ENCODE assay signal across 8 cellular contexts in genomic region chr16:54930034-54930938, GRCh38. TPM values are rescaled to one million over a fixed set of nuclear protein-coding genes. Genes with fewer than 3 reads are reported as not detected.
A peak's percentile ranks its signal among the peaks of the same experiment; 100 is the strongest.
DNase-seq lines count a peak whose midpoint lies in the region; ATAC-seq and TF ChIP-seq lines count a peak whose summit lies in the region.

TSS of gene IRX5 (plus strand) at chr16:54930865. CDS start at chr16:54931199, 334 bp downstream.

- H3K9me3 ChIP-seq in Karpas-422 (ENCODE audit: low read length) (no peaks in the 10 kb centered on the region), parathyroid adenoma (ENCODE audit: control insufficient read depth, low read length) (no peaks in the 10 kb centered on the region)

- H4K20me1 ChIP-seq in Karpas-422 (ENCODE audit: insufficient read depth, low read depth, low read length): peaks cover 11% of the 10 kb centered on the region; the same call in 1 of the 2 replicates

- H3K4me3 ChIP-seq in Karpas-422 (ENCODE audit: low read length) (peak within 1 kb of the TSS; percentile 79), parathyroid adenoma (ENCODE audit: low read depth, low read length) (peak within 1 kb of the TSS; percentile 75)

- peaks cover 29% of the 10 kb centered on the region for H3K4me1 ChIP-seq in Karpas-422 (ENCODE audit: low read length)
- H3K4me1 ChIP-seq in parathyroid adenoma: peaks cover 3% of the 10 kb centered on the region

- H3K9ac ChIP-seq in Karpas-422 (ENCODE audit: low read length) (peak within 1 kb of the TSS; percentile 74), parathyroid adenoma (no peak within 1 kb of the TSS)

- ATAC-seq in left cardiac atrium: peak; percentile 64 to 82
- no peak for ATAC-seq in GM21529 (IDR thresholded peaks at IDR 0.05; ENCODE audit: unreplicated experiment)
- no peak for ATAC-seq in HG02938 (IDR thresholded peaks at IDR 0.05; ENCODE audit: unreplicated experiment)

- H2AFZ ChIP-seq in Karpas-422 (ENCODE audit: low read length) (peak within 1 kb of the TSS; percentile 13; the same call in 1 of the 2 replicates), parathyroid adenoma (peak within 1 kb of the TSS; percentile 82)

- DNase-seq in GF-D8 (lab: John Stamatoyannopoulos, UW) (peak; percentile 92), Karpas-422 (peak; percentile 93), OCI-M2 (lab: John Stamatoyannopoulos, UW; ENCODE audit: unreplicated experiment) (peak; percentile 39), amygdala (lab: John Stamatoyannopoulos, UW) (peak in 54 of 56 donors; percentile 12 to 80 (median 52)), left cardiac atrium (peak; percentile 89)

- H3K9me2 ChIP-seq in Karpas-422 (replicated peaks; ENCODE audit: insufficient read depth, low read length): no peaks in the 10 kb centered on the region

- no peak for TF ChIP-seq CTCF in parathyroid adenoma (IDR thresholded peaks at IDR 0.05)

- peak within 1 kb of the TSS; percentile 61 for H3K4me2 ChIP-seq in Karpas-422 (ENCODE audit: low read depth, low read length, poor library complexity, severe bottlenecking)
- peak within 1 kb of the TSS; percentile 94 for H3K4me2 ChIP-seq in parathyroid adenoma (ENCODE audit: low read length)

- intact Hi-C loops in left cardiac atrium (cut with DNase I): loop anchor here (10.0 kb wide), 1 partner anchor 645 kb away; the partner anchor contains the start of gene IRX3 (in 2 of the 2)

- H3K27ac ChIP-seq in Karpas-422 (ENCODE audit: low read length) (peak within 1 kb of the TSS; percentile 60), parathyroid adenoma (peak within 1 kb of the TSS; percentile 42)

- H3K36me3 ChIP-seq in Karpas-422 (ENCODE audit: insufficient read depth, low read length) (no peaks in the 10 kb centered on the region), parathyroid adenoma (ENCODE audit: control insufficient read depth, insufficient read depth, low read length) (no peaks in the 10 kb centered on the region)

- H3K27me3 ChIP-seq in Karpas-422 (ENCODE audit: low read length): no peaks in the 10 kb centered on the region
- H3K27me3 ChIP-seq in parathyroid adenoma (ENCODE audit: control insufficient read depth, insufficient read depth, low read length): peaks cover 4% of the 10 kb centered on the region

- H3K79me2 ChIP-seq in Karpas-422 (ENCODE audit: low read length) (peaks cover 15% of the 10 kb centered on the region; the same call in 1 of the 2 replicates), parathyroid adenoma (no peaks in the 10 kb centered on the region)

RNA-seq across cellular contexts. Expression of gene IRX5, which starts in this region (rescaled TPM):
- total RNA-seq in Karpas-422 (2014; rRNA removed; shearing (Covaris generic); ENCODE audit: low replicate concordance): 0.83 TPM in 1 of 2 replicates, not detected in the other
- total RNA-seq in left cardiac atrium: 1 to 10 TPM in 1 of 2 donors, under 1 TPM in 1; 0.27 to 1.1 TPM

Comparison
In these comparisons a context has a peak if more than half of its experiments do, and no peak if none do; other contexts are left out.
1. Peak in DNase-seq, H3K4me3 ChIP-seq, H3K27ac ChIP-seq, H3K9ac ChIP-seq and H3K4me2 ChIP-seq in Karpas-422; RNA of the gene not detected or under 1 TPM.
2. DNase-seq: peak in every context shown above with its lines; median percentile 93 in Karpas-422; 92 in GF-D8; 89 in left cardiac atrium; 52 in amygdala; 39 in OCI-M2.
3. ATAC-seq: peak in left cardiac atrium (2 of 2); none in GM21529 (single experiment) and HG02938 (single experiment).